9 cellular contexts compared by ENCODE assay signal in the genomic region with DNA sequence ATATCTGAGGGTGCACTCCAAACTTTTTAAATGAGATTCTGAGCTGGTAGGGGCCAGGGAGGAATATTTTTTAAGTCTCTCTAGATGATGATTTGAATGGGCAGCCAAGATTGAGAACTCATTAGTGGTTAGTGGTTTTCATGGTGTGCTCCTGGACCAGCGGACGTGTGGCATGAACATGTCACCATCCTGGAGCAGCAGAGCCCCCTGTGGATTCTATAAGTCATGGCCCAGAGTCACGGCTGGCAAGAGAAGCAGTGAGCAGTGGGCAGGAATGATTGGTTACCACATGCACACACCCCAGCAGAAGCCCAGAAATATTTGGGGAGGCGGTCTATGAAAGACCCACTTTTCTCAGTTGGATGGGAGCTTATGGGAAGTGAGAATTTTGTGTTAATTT. TPM values are rescaled to one million over a fixed set of nuclear protein-coding genes. Genes with fewer than 3 reads are reported as not detected.
A peak's percentile ranks its signal among the peaks of the same experiment; 100 is the strongest.
DNase-seq lines count a peak whose midpoint lies in the region; ATAC-seq and TF ChIP-seq lines count a peak whose summit lies in the region.
"Had no signal": no experiment of that assay in that cellular context is flagged by ENCODE, and none has a peak within 500 bp of the region (broad histone marks: within the 10 kb centered on the region; RNA-seq: fewer than 3 reads in every experiment).

No MANE protein-coding gene starts in this region.

- WGBS in smooth muscle cell (ENCODE audit: low lambda C conversion rate): 70% methylated on average over 4 of the region's 4 CpGs

- H3K36me3 ChIP-seq in smooth muscle cell (ENCODE audit: low read depth): no peaks in the 10 kb centered on the region
- H3K36me3 ChIP-seq: gastroesophageal sphincter had no signal

- no peak for TF ChIP-seq CTCF in smooth muscle cell (IDR thresholded peaks at IDR 0.05; ENCODE audit: borderline replicate concordance, insufficient read depth, poor library complexity, severe bottlenecking)

- no peak overlapping the region for H3K4me2 ChIP-seq in smooth muscle cell

- H3K4me3 Mint-ChIP-seq in activated CD4-positive, alpha-beta T cell treated with anti-CD3 and anti-CD28 coated beads for 36 hours: no peak overlapping the region
- H3K4me3 Mint-ChIP-seq in T-cell: no peak overlapping the region

- peak; percentile 42 for ATAC-seq in activated CD4-positive, alpha-beta T cell treated with anti-CD3 and anti-CD28 coated beads for 36 hours
- ATAC-seq in T-cell (replicated peaks in 1 of 4): peak in 3 of 4 experiments; percentile 54 to 72 (median 66)
- no peak for ATAC-seq in GM18858 (IDR thresholded peaks at IDR 0.05; ENCODE audit: unreplicated experiment)
- ATAC-seq: gastroesophageal sphincter had no signal

- no peak overlapping the region for H3K27ac ChIP-seq in smooth muscle cell (ENCODE audit: low read depth)
- H3K27ac ChIP-seq: gastroesophageal sphincter had no signal

- no peak overlapping the region for H3K4me3 ChIP-seq in smooth muscle cell
- H3K4me3 ChIP-seq: gastroesophageal sphincter had no signal

- H3F3A ChIP-seq in smooth muscle cell (ENCODE audit: low read depth): no peaks in the 10 kb centered on the region

- peak; percentile 20 for DNase-seq in activated CD4-positive, alpha-beta T cell treated with anti-CD3 and anti-CD28 coated beads for 36 hours
- no peak for DNase-seq in activated CD4-positive, alpha-beta T cell treated with anti-CD3 and anti-CD28 coated beads for 1 hour
- DNase-seq in HK-2 (ENCODE audit: unreplicated experiment) (peak; percentile 5), T-cell (peak in 7 of 34 experiments; percentile 2 to 19 (median 6)), myocyte (ENCODE audit: low read depth) (peak; percentile 60), smooth muscle cell (lab: John Stamatoyannopoulos, UW; ENCODE audit: unreplicated experiment) (no peak), GDM1 (lab: John Stamatoyannopoulos, UW) (no peak)

- no peaks in the 10 kb centered on the region for H3K27me3 ChIP-seq in smooth muscle cell (ENCODE audit: low read depth)
- H3K27me3 ChIP-seq: gastroesophageal sphincter had no signal

- CTCF ChIA-PET in activated CD4-positive, alpha-beta T cell treated with anti-CD3 and anti-CD28 coated beads for 36 hours (lab: Charles Lee): interaction anchor here (0.8 to 1.3 kb wide), 3 partner anchors 44 to 580 kb away, joined by 3 to 4 read pairs (median 3); no protein-coding TSS in a partner anchor
- CTCF ChIA-PET in T-cell (lab: Charles Lee): interaction anchor here (0.6 to 1.0 kb wide), 2 partner anchors 9 to 1600 kb away, joined by 3 to 4 read pairs; no protein-coding TSS in a partner anchor

- H3K9me3 Mint-ChIP-seq in activated CD4-positive, alpha-beta T cell treated with anti-CD3 and anti-CD28 coated beads for 36 hours (ENCODE audit: low read depth): no peaks in the 10 kb centered on the region
- H3K9me3 Mint-ChIP-seq in T-cell: no peaks in the 10 kb centered on the region

- H3K27me3 Mint-ChIP-seq in activated CD4-positive, alpha-beta T cell treated with anti-CD3 and anti-CD28 coated beads for 36 hours: no peaks in the 10 kb centered on the region
- H3K27me3 Mint-ChIP-seq in T-cell: peaks cover 0 to 4% of the 10 kb centered on the region in 2 donors

- no peaks in the 10 kb centered on the region for H3K4me1 ChIP-seq in smooth muscle cell (ENCODE audit: low read depth)
- H3K4me1 ChIP-seq: gastroesophageal sphincter had no signal

- POLR2A ChIA-PET in activated CD4-positive, alpha-beta T cell treated with anti-CD3 and anti-CD28 coated beads for 36 hours (lab: Charles Lee): no interaction called here
- POLR2A ChIA-PET in T-cell (lab: Charles Lee): interaction anchor here in 1 of 2 donors (0.5 kb wide), 1 partner anchor 468 kb away, joined by 8 read pairs; no protein-coding TSS in a partner anchor

- H3K9me3 ChIP-seq in smooth muscle cell (replicated peaks; ENCODE audit: low read depth): no peaks in the 10 kb centered on the region
- H3K9me3 ChIP-seq: gastroesophageal sphincter had no signal

- H3K27ac Mint-ChIP-seq in activated CD4-positive, alpha-beta T cell treated with anti-CD3 and anti-CD28 coated beads for 36 hours: no peak overlapping the region
- H3K27ac Mint-ChIP-seq in T-cell: no peak overlapping the region

- H3K79me2 ChIP-seq in smooth muscle cell (ENCODE audit: low read depth): no peaks in the 10 kb centered on the region

- intact Hi-C loops in activated CD4-positive, alpha-beta T cell treated with anti-CD3 and anti-CD28 coated beads for 36 hours (cut with DNase I, micrococcal nuclease): no loop called here

- no peaks in the 10 kb centered on the region for H3K4me1 Mint-ChIP-seq in activated CD4-positive, alpha-beta T cell treated with anti-CD3 and anti-CD28 coated beads for 36 hours
- H3K4me1 Mint-ChIP-seq in T-cell: peaks cover 0 to 1% (median 0%) of the 10 kb centered on the region in 3 donors

- no peak overlapping the region for H3K9ac ChIP-seq in smooth muscle cell (ENCODE audit: low read depth)

- H4K20me1 ChIP-seq in smooth muscle cell (ENCODE audit: low read depth): no peaks in the 10 kb centered on the region

- no peak overlapping the region for H2AFZ ChIP-seq in smooth muscle cell (ENCODE audit: low read depth)

- no peaks in the 10 kb centered on the region for H3K36me3 Mint-ChIP-seq in activated CD4-positive, alpha-beta T cell treated with anti-CD3 and anti-CD28 coated beads for 36 hours (ENCODE audit: low read depth)
- H3K36me3 Mint-ChIP-seq in T-cell: no peaks in the 10 kb centered on the region

RNA-seq across cellular contexts. Expression of a gene that starts 21.2 kb away (rescaled TPM):
- not detected for total RNA-seq in activated CD4-positive, alpha-beta T cell treated with anti-CD3 and anti-CD28 coated beads for 36 hours
- total RNA-seq in T-cell: not detected
- not detected in 2 replicates for total RNA-seq in myocyte
- not detected for polyA plus RNA-seq in myocyte (2012)
- not detected in 2 replicates for total RNA-seq in smooth muscle cell
- not detected in 2 replicates for polyA plus RNA-seq in smooth muscle cell
- total RNA-seq: gastroesophageal sphincter had no signal

Comparison
In these comparisons a context has a peak if more than half of its experiments do, and no peak if none do; other contexts are left out.
1. DNase-seq: peak in activated CD4-positive, alpha-beta T cell treated with anti-CD3 and anti-CD28 coated beads for 36 hours (single experiment), HK-2 (single experiment) and myocyte (single experiment); none in activated CD4-positive, alpha-beta T cell treated with anti-CD3 and anti-CD28 coated beads for 1 hour (single experiment), smooth muscle cell (single experiment) and GDM1 (single experiment).